29 cellular contexts compared by ENCODE assay signal in the genomic region with DNA sequence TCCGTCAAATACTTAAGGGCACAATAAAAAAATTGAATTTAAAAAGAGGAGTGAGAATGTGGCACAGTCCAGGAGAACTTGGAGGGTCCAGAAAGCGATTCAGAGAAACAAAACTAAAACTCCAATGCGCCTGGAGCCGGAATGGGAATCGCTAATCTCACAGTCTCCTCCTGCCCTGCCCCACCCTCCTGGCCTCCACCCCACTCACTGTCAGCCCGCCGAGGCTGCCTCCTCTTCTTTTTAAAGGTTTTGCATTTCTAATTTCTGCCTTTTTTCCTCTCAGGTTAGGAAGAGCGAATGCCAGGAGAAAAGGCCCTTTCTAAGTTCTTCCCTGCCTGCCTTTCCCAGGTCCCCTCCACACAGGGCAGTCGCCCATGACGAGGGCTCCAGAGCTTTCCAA.
"Had no signal": no experiment of that assay in that cellular context is flagged by ENCODE, and none has a peak within 500 bp of the region (broad histone marks: within the 10 kb centered on the region; RNA-seq: fewer than 3 reads in every experiment).

No MANE protein-coding gene starts in this region.

- H3K4me1 Mint-ChIP-seq: naive B cell; natural killer cell; stimulated activated naive B cell treated with anti-CD40 and anti-IgM and Interleukin-4, amounts not matched to agents 10 μg/mL and 1 μg/mL and 100 μg/mL, for 72 hours had no signal

- H3K4me3 ChIP-seq: left lung, lower lobe of right lung, pancreas, prostate gland, skin epidermis, stomach, testis, thyroid gland, transverse colon, upper lobe of left lung, vagina had no signal

- H3K9me3 Mint-ChIP-seq: natural killer cell had no signal

- H3K27me3 ChIP-seq: left lung, pancreas, stomach, testis, thyroid gland, transverse colon, upper lobe of left lung, vagina had no signal

- H3K27ac ChIP-seq: left lung, lower lobe of right lung, prostate gland, skin epidermis, stomach, testis, thyroid gland, transverse colon, upper lobe of left lung, vagina had no signal

- ATAC-seq: left colon; left lung; lower lobe of right lung; right cardiac atrium; sciatic nerve; stimulated activated naive B cell treated with anti-CD40 and anti-IgM and Interleukin-4, amounts not matched to agents 10 μg/mL and 1 μg/mL and 100 μg/mL, for 72 hours; stimulated activated naive CD8-positive, alpha-beta T cell treated with anti-CD3 and anti-CD28 coated beads, Interleukin-15, Interleukin-2, amounts not matched to agents 100 U/mL and 50 U/mL, for 24 hours had no signal

- H3K4me3 Mint-ChIP-seq: naive B cell; natural killer cell; nephron progenitor cell; stimulated activated naive B cell treated with anti-CD40 and anti-IgM and Interleukin-4, amounts not matched to agents 10 μg/mL and 1 μg/mL and 100 μg/mL, for 72 hours had no signal

- H3K27ac Mint-ChIP-seq: natural killer cell; nephron progenitor cell; stimulated activated naive B cell treated with anti-CD40 and anti-IgM and Interleukin-4, amounts not matched to agents 10 μg/mL and 1 μg/mL and 100 μg/mL, for 72 hours had no signal

- H3K36me3 ChIP-seq: left lung, lower lobe of right lung, pancreas, prostate gland, stomach, thyroid gland, transverse colon, upper lobe of left lung, vagina had no signal

- H3K9me3 ChIP-seq: lower lobe of right lung, pancreas, prostate gland, testis, thyroid gland, transverse colon, vagina had no signal

- H3K4me1 ChIP-seq: left lung, lower lobe of right lung, pancreas, prostate gland, stomach, thyroid gland, transverse colon, upper lobe of left lung, vagina had no signal

- DNase-seq: hippocampal formation; kidney; left colon; lower lobe of right lung; mammary epithelial cell; mesenchymal stem cell; naive B cell; natural killer cell; nephron progenitor cell; pancreas; posterior cingulate gyrus; retina; right cardiac atrium; stimulated activated CD4-positive, alpha-beta T cell treated with anti-CD3 and anti-CD28 coated beads, Interleukin-12 subunit alpha, Interleukin-12 subunit beta, amount 100 ng/mL, for 4 hours; stimulated activated CD4-positive, alpha-beta T cell treated with anti-CD3 and anti-CD28 coated beads, Interleukin-15, amount 100 ng/mL, for 24 hours; stimulated activated CD4-positive, alpha-beta T cell treated with anti-CD3 and anti-CD28 coated beads, Interleukin-2, amount 100 ng/mL, for 24 hours; stimulated activated CD4-positive, alpha-beta T cell treated with anti-CD3 and anti-CD28 coated beads, Interleukin-4, amount 100 ng/mL, for 1 hour; stimulated activated naive B cell treated with anti-CD40 and anti-IgM and Interleukin-4, amounts not matched to agents 10 μg/mL and 1 μg/mL and 100 μg/mL, for 72 hours; stimulated activated naive CD8-positive, alpha-beta T cell treated with anti-CD3 and anti-CD28 coated beads, Interleukin-15, Interleukin-2, amounts not matched to agents 100 U/mL and 50 U/mL, for 24 hours; stomach; thyroid gland; transverse colon; upper lobe of left lung had no signal

- H3K36me3 Mint-ChIP-seq: natural killer cell had no signal
